In the genomic region with DNA sequence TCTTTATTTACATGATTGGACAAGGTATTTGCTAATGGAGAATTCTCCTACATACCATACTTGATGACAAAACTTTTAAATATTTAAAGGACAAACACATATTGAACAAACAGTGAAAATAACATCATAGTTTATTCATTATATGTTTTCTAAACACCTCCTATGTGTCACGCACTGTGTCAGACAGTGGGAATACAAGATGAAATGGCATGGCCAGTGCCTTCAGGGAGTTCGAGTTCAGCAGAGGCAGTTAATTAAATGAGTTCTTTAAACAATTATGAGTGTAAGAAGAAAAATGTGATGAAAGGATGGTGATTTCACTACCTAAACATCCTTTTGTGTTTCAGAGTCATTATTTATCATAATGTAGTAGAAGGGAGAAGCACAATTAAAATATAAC, we compare ENCODE assay signal across 25 cellular contexts.
"Had no signal": no experiment of that assay in that cellular context is flagged by ENCODE, and none has a peak within 500 bp of the region (broad histone marks: within the 10 kb centered on the region; RNA-seq: fewer than 3 reads in every experiment).

No MANE protein-coding gene starts in this region.

- DNase-seq: activated B cell treated with CpG ODN at 0.5 μM for 24 hours; activated CD4-positive, alpha-beta T cell treated with anti-CD3 and anti-CD28 coated beads for 4 hours; activated CD4-positive, alpha-beta T cell treated with anti-CD3 and anti-CD28 coated beads, Interleukin-2, amount 50 U/mL, for 4 hours; activated naive CD4-positive, alpha-beta T cell; activated T-cell treated with anti-CD3 and anti-CD28 coated beads for 4 hours; activated T-cell treated with anti-CD3 and anti-CD28 coated beads, Interleukin-2, amount 50 U/mL, for 72 hours; aorta; caudate nucleus; foreskin melanocyte; heart right ventricle; midbrain; naive thymus-derived CD4-positive, alpha-beta T cell; ovary; right lobe of liver; stimulated activated CD4-positive, alpha-beta T cell treated with anti-CD3 and anti-CD28 coated beads, Interleukin-2, amount 100 ng/mL, for 48 hours; stimulated activated naive CD4-positive, alpha-beta T cell treated with Interleukin-2 at 50 U/mL for 16 hours; testis; trophoblast cell; uterus had no signal

- FAIRE-seq: endothelial cell of umbilical vein had no signal

- H3K9me3 Mint-ChIP-seq: activated naive CD4-positive, alpha-beta T cell treated with anti-CD3 and anti-CD28 coated beads, Interleukin-2, amount 50 U/mL, for 72 hours; brain had no signal

- H3K4me1 Mint-ChIP-seq: activated B cell treated with CpG ODN at 0.5 μM for 24 hours; brain; memory B cell; naive thymus-derived CD4-positive, alpha-beta T cell had no signal

- H3K4me1 ChIP-seq: heart right ventricle, right lobe of liver, testis, uterus had no signal

- H3K27me3 ChIP-seq: heart right ventricle, ovary, right lobe of liver, testis, uterus had no signal

- H3K27ac ChIP-seq: heart right ventricle, ovary, right lobe of liver, testis, uterus had no signal

- H3K4me3 ChIP-seq: heart right ventricle, ovary, right lobe of liver, testis, uterus had no signal

- H3K27me3 Mint-ChIP-seq: activated B cell treated with CpG ODN at 0.5 μM for 24 hours; brain; memory B cell; naive thymus-derived CD4-positive, alpha-beta T cell; progenitor cell of endocrine pancreas had no signal

- H3K36me3 ChIP-seq: heart right ventricle, ovary, right lobe of liver, uterus had no signal

- ATAC-seq: activated naive CD4-positive, alpha-beta T cell treated with anti-CD3 and anti-CD28 coated beads, Interleukin-2, amount 50 U/mL, for 72 hours; activated T-cell treated with anti-CD3 and anti-CD28 coated beads, Interleukin-2, amount 50 U/mL, for 72 hours; esophagus mucosa; heart right ventricle; naive thymus-derived CD4-positive, alpha-beta T cell; right lobe of liver had no signal

- H3K9me3 ChIP-seq: heart right ventricle, ovary, right lobe of liver, testis, uterus had no signal

- H3K4me3 Mint-ChIP-seq: activated B cell treated with CpG ODN at 0.5 μM for 24 hours; activated T-cell treated with anti-CD3 and anti-CD28 coated beads, Interleukin-2, amount 50 U/mL, for 72 hours; brain; memory B cell; naive thymus-derived CD4-positive, alpha-beta T cell had no signal

- H3K27ac Mint-ChIP-seq: activated B cell treated with CpG ODN at 0.5 μM for 24 hours; activated naive CD4-positive, alpha-beta T cell treated with anti-CD3 and anti-CD28 coated beads, Interleukin-2, amount 50 U/mL, for 72 hours; activated T-cell treated with anti-CD3 and anti-CD28 coated beads, Interleukin-2, amount 50 U/mL, for 72 hours; brain; memory B cell; naive thymus-derived CD4-positive, alpha-beta T cell; progenitor cell of endocrine pancreas had no signal

- H3K36me3 Mint-ChIP-seq: activated naive CD4-positive, alpha-beta T cell treated with anti-CD3 and anti-CD28 coated beads, Interleukin-2, amount 50 U/mL, for 72 hours; brain; memory B cell; naive thymus-derived CD4-positive, alpha-beta T cell had no signal
